Comparison of ENCODE assay signal across 1 cellular context in the genomic region with DNA sequence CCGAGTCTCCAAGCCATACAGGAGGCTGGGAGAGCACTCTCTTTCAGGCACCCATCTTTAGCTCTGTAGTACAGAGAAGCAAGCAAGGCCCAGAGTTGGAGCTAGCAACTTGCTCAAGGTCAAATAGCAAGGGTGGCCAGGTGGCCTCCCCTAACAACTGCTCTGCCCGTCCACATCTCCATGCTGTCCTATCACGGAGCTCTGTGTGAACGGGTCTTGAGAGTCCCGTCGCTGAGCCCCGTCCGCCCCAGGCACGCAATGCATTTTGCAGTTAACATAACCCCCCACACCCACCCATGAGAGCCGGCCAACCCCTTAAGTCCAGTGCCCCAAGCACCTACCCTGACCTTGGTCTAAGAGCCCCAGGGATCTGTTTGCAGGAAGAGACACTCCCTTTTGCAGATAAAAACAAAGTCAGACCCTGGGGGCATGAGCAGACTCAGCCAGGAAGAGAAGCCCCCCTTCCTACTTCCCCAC.
TF ChIP-seq lines count a peak whose summit lies in the region.

No MANE protein-coding gene starts in this region.

TF ChIP-seq in H1, 55 proteins besides CTCF, POLR2A, EP300 and RAD21:
- TF ChIP-seq, protein P1, sequence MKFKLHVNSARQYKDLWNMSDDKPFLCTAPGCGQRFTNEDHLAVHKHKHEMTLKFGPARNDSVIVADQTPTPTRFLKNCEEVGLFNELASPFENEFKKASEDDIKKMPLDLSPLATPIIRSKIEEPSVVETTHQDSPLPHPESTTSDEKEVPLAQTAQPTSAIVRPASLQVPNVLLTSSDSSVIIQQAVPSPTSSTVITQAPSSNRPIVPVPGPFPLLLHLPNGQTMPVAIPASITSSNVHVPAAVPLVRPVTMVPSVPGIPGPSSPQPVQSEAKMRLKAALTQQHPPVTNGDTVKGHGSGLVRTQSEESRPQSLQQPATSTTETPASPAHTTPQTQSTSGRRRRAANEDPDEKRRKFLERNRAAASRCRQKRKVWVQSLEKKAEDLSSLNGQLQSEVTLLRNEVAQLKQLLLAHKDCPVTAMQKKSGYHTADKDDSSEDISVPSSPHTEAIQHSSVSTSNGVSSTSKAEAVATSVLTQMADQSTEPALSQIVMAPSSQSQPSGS (IDR thresholded peaks at IDR 0.05; ENCODE audit: low read length): no peak
- TF ChIP-seq POLR2AphosphoS5 (IDR thresholded peaks at IDR 0.05; ENCODE audit: low read depth, low read length): peak; percentile 38; the same call in 1 of the 2 replicates
- no peak for TF ChIP-seq CREB1 (IDR thresholded peaks at IDR 0.05)
- no peak for TF ChIP-seq RNF2 (IDR thresholded peaks at IDR 0.05; ENCODE audit: borderline replicate concordance, low read depth, low read length, missing control alignments, poor library complexity, severe bottlenecking)
- TF ChIP-seq CHD2 (IDR thresholded peaks at IDR 0.05; ENCODE audit: low read length): no peak
- TF ChIP-seq PHF8 (conservative IDR thresholded peaks at IDR 0.05; ENCODE audit: low read depth, low read length): 0 out of 2 replicates have a peak, but pooled peaks have one; percentile 37
- TF ChIP-seq, protein P2, sequence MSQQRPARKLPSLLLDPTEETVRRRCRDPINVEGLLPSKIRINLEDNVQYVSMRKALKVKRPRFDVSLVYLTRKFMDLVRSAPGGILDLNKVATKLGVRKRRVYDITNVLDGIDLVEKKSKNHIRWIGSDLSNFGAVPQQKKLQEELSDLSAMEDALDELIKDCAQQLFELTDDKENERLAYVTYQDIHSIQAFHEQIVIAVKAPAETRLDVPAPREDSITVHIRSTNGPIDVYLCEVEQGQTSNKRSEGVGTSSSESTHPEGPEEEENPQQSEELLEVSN (IDR thresholded peaks at IDR 0.05): no peak
- TF ChIP-seq GABPA (IDR thresholded peaks at IDR 0.05; ENCODE audit: borderline replicate concordance, insufficient read depth, low read length): no peak
- no peak for TF ChIP-seq RXRA (IDR thresholded peaks at IDR 0.05; ENCODE audit: insufficient read depth, low read depth, low read length)
- no peak for TF ChIP-seq KDM4A (IDR thresholded peaks at IDR 0.05; ENCODE audit: low read depth, low read length, severe bottlenecking)
